12 cellular contexts compared by ENCODE assay signal in the genomic region with DNA sequence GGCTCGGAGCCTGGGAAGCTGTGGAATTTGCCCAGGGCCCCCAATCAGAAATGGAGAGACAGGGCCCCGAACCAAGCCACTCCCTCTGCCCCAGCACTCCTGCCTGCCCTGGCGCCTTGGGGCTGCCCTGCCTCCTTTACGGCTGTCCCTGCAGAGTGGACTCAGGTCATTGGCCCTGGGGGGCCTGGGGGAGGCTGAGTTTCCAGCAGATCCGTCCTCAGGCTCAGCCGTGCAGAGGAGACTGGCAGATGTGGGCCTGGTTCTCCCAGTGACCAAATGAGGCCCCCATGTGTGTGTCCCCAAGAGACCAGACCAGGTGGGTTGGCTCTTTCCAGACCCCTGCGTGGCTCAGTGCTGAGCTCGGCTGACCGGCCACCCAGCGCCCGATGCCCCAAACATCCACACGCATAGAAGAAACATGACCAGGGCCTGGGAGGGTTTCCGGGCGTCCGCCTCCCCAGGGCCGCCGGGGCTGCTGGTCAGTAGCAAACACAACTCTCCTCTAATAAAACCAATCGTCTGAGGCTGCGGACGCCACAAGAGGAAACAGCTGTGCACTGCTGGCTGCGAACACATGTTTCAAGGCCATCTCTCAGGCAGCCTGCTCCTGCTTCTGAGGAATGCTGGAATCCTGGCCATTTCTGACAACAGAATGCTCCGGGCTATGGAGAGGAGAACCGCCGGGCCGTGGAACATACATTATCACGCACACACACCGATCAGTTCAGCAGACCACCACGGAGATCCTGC. TPM values are rescaled to one million over a fixed set of nuclear protein-coding genes. Genes with fewer than 3 reads are reported as not detected.
DNase-seq lines count a peak whose midpoint lies in the region; ATAC-seq lines count a peak whose summit lies in the region.
"Had no signal": no experiment of that assay in that cellular context is flagged by ENCODE, and none has a peak within 500 bp of the region (broad histone marks: within the 10 kb centered on the region; RNA-seq: fewer than 3 reads in every experiment).

No MANE protein-coding gene starts in this region.

- ATAC-seq in left ventricle myocardium superior (peak; percentile 75), sciatic nerve (peak; percentile 27), GM21576 (IDR thresholded peaks at IDR 0.05; ENCODE audit: unreplicated experiment) (no peak), GM19395 (IDR thresholded peaks at IDR 0.05; ENCODE audit: unreplicated experiment) (no peak)
- ATAC-seq: foreskin keratinocyte, HCT116 had no signal

- peaks cover 3% of the 10 kb centered on the region for H3K4me1 ChIP-seq in adipocyte (ENCODE audit: control insufficient read depth, insufficient read depth, low read length)
- H3K4me1 ChIP-seq: foreskin keratinocyte had no signal

- peaks cover 24% of the 10 kb centered on the region for H3K27me3 ChIP-seq in adipocyte (replicated peaks; ENCODE audit: control insufficient read depth, insufficient read depth, low read length)

- intact Hi-C loops in left ventricle myocardium superior (cut with micrococcal nuclease) (no loop called here), sciatic nerve (cut with DNase I) (no loop called here)

- no peaks in the 10 kb centered on the region for H3K9me3 ChIP-seq in adipocyte (ENCODE audit: control insufficient read depth, low read length)

- no peak overlapping the region for H3K4me3 ChIP-seq in adipocyte (ENCODE audit: low read length)

- H3K9ac ChIP-seq in adipocyte (ENCODE audit: low read length): no peak overlapping the region

- H3K36me3 ChIP-seq in adipocyte (ENCODE audit: control insufficient read depth, insufficient read depth, low read length, severe bottlenecking): no peaks in the 10 kb centered on the region

- DNase-seq in GM03348 (ENCODE audit: low spot score): peak; percentile 71
- DNase-seq in adipocyte (ENCODE audit: low read depth): peak; percentile 74
- peak; percentile 55 for DNase-seq in left ventricle myocardium superior
- DNase-seq in sciatic nerve (ENCODE audit: low spot score): peak; percentile 63
- no peak for DNase-seq in HuH-7.5 (ENCODE audit: low spot score)
- DNase-seq: foreskin keratinocyte, mammary epithelial cell, NCI-H446, SW 1271 had no signal

RNA-seq across cellular contexts. Expression of gene PDGFA, which starts 54.8 kb away (rescaled TPM):
- 32.7 TPM for total RNA-seq in left ventricle myocardium superior
- 36.5 TPM for total RNA-seq in sciatic nerve

Comparison
In these comparisons a context has a peak if more than half of its experiments do, and no peak if none do; other contexts are left out.
1. ATAC-seq: peak in left ventricle myocardium superior (single experiment) and sciatic nerve (single experiment); none in GM21576 (single experiment) and GM19395 (single experiment).